In the genomic region with DNA sequence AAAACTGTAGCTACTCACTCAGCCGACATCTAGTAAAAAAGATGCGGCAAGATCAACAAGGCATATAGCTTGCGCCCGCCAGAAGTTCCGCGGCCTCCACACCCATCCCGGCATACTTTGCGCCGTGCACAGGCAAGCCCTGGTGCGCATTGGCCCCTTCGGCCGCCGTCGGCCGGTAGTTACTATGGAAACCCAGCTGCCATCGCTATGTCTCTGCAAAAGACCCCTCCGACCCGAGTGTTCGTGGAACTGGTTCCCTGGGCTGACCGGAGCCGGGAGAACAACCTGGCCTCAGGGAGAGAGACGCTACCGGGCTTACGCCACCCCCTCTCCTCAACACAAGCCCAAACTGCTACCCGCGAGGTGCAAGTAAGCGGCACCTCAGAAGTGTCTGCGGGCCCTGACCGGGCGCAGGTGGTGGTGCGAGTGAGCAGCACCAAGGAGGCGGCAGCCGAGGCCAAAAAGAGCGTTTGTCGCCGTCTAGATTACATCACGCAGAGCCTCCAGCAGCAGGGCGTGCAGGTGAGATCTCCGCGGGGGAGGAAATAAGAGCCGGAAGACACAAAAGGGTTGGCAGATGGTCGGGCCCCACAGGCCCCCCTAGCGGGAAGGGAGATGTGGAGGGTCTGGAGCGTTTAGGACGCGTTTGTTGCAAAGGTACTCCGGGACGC, we compare ENCODE assay signal across 8 cellular contexts. TPM values are rescaled to one million over a fixed set of nuclear protein-coding genes. Genes with fewer than 3 reads are reported as not detected.
DNase-seq lines count a peak whose midpoint lies in the region; ATAC-seq and TF ChIP-seq lines count a peak whose summit lies in the region.

A gene with protein sequence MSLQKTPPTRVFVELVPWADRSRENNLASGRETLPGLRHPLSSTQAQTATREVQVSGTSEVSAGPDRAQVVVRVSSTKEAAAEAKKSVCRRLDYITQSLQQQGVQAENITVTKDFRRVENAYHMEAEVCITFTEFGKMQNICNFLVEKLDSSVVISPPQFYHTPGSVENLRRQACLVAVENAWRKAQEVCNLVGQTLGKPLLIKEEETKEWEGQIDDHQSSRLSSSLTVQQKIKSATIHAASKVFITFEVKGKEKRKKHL (plus strand): TSS at position 182 of the 671 bp plus-strand sequence. CDS start 26 bp downstream, at position 208.

- H3K36me3 ChIP-seq in lower lobe of right lung, result peaks cover 9% of the 10 kb centered on the region

- no peaks in the 10 kb centered on the region for H3K9me3 ChIP-seq in lower lobe of right lung

- H3K27me3 ChIP-seq in lower lobe of right lung (ENCODE audit: low read depth), result no peaks in the 10 kb centered on the region

- H3K4me1 ChIP-seq in lower lobe of right lung, result peaks cover 13% of the 10 kb centered on the region

- intact Hi-C loops in lower lobe of right lung (cut with DNase I), result no loop called here

- peak within 1 kb of the TSS; percentile 82 for H3K27ac ChIP-seq in lower lobe of right lung

- H3K4me3 ChIP-seq in lower lobe of right lung, result peak within 1 kb of the TSS; percentile 89

- TF ChIP-seq CTCF in lower lobe of right lung (IDR thresholded peaks at IDR 0.05), result no peak

- peak; percentile 36 to 87 (median 76) for DNase-seq in C1 segment of cervical spinal cord (lab: John Stamatoyannopoulos, UW)
- peak; percentile 74 for DNase-seq in GM19240 (ENCODE audit: insufficient read length, low spot score)
- DNase-seq in NCI-H526 treated with DMSO at 0.1 percent for 48 hours (lab: John Stamatoyannopoulos, UW), result peak; percentile 87
- DNase-seq in activated CD4-positive, alpha-beta T cell treated with anti-CD3 and anti-CD28 coated beads, Interleukin-2, amount 50 U/mL, for 4 hours, result peak; percentile 65 to 69
- DNase-seq in ecto neural progenitor cell (ENCODE audit: low spot score), result peak; percentile 91
- DNase-seq in lower lobe of right lung, result peak; percentile 89
- peak; percentile 32 to 64 (median 34) for DNase-seq in stimulated activated CD4-positive, alpha-beta T cell treated with anti-CD3 and anti-CD28 coated beads, TNF-alpha, amount 100 ng/mL, for 1 hour (ENCODE audit: low read depth in 3 of 3, low spot score in 1 of 3)

- ATAC-seq in HG03457 (IDR thresholded peaks at IDR 0.05; ENCODE audit: unreplicated experiment) (peak; percentile 94), lower lobe of right lung (peak; percentile 98 to 99)

RNA-seq across cellular contexts. Expression of the gene that starts here (rescaled TPM):
- total RNA-seq in lower lobe of right lung, result 6.2 TPM

Comparison
In these comparisons a context has a peak if more than half of its experiments do, and no peak if none do; other contexts are left out.
1. Peak in every context shown above with its lines: DNase-seq, ATAC-seq, H3K4me3 ChIP-seq and H3K27ac ChIP-seq.
2. DNase-seq: peak in every context shown above with its lines; median percentile 91 in ecto neural progenitor cell; 89 in lower lobe of right lung; 87 in NCI-H526 treated with DMSO at 0.1 percent for 48 hours; 76 in C1 segment of cervical spinal cord; 74 in GM19240; 67 in activated CD4-positive, alpha-beta T cell treated with anti-CD3 and anti-CD28 coated beads, Interleukin-2, amount 50 U/mL, for 4 hours; 34 in stimulated activated CD4-positive, alpha-beta T cell treated with anti-CD3 and anti-CD28 coated beads, TNF-alpha, amount 100 ng/mL, for 1 hour.